1 cellular context compared by ENCODE assay signal in genomic region chr12:79082595-79082994, GRCh38.
TF ChIP-seq lines count a peak whose summit lies in the region.

No MANE protein-coding gene starts in this region.

TF ChIP-seq in GM23338, 12 proteins besides CTCF, POLR2A, EP300 and RAD21 (continued from another document):
- no peak for TF ChIP-seq ZNF462 (CRISPR knock-in tag; IDR thresholded peaks at IDR 0.05)
- no peak for TF ChIP-seq JUNB (IDR thresholded peaks at IDR 0.05; ENCODE audit: unreplicated experiment)
- TF ChIP-seq ZNF331 (CRISPR knock-in tag; IDR thresholded peaks at IDR 0.05; ENCODE audit: low read depth): no peak
- TF ChIP-seq POLR2AphosphoS5 (IDR thresholded peaks at IDR 0.05; ENCODE audit: low read depth): no peak
- TF ChIP-seq CREB1 (CRISPR knock-in tag; IDR thresholded peaks at IDR 0.05; ENCODE audit: low read depth): no peak
- TF ChIP-seq EZH2phosphoT487 (IDR thresholded peaks at IDR 0.05; ENCODE audit: unreplicated experiment): no peak
- no peak for TF ChIP-seq STAT1 (IDR thresholded peaks at IDR 0.05; ENCODE audit: unreplicated experiment)
